2 cellular contexts compared by ENCODE assay signal in the genomic region with DNA sequence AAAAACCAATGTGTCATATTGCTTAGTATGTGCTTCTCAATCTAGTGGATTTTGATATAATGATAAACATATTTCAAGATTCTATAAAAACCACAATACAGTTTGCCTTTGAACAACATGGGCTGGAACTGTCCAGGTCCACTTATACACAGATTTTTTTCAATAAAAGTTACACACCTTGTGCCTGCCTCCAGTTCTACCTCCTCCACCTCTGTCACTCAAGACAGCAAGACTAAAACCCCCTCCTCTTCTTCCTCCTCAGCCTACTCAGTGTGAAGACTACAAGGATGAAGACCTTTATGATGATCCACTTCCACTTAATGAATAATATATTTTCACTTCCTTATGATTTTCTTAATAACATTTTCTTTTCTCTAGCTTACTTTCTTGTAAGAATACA.
TF ChIP-seq lines count a peak whose summit lies in the region.

No MANE protein-coding gene starts in this region.

TF ChIP-seq in GM23338, 12 proteins besides CTCF, POLR2A, EP300 and RAD21 (continues in another document):
- TF ChIP-seq EZH2phosphoT487 (IDR thresholded peaks at IDR 0.05; ENCODE audit: unreplicated experiment) (no peak), NANOG (IDR thresholded peaks at IDR 0.05; ENCODE audit: borderline replicate concordance) (no peak), CREB1 (CRISPR knock-in tag; IDR thresholded peaks at IDR 0.05; ENCODE audit: low read depth) (no peak), ZNF114 (CRISPR knock-in tag; IDR thresholded peaks at IDR 0.05) (no peak), ZNF331 (CRISPR knock-in tag; IDR thresholded peaks at IDR 0.05; ENCODE audit: low read depth) (no peak), JUNB (IDR thresholded peaks at IDR 0.05; ENCODE audit: unreplicated experiment) (no peak), EZH2 (IDR thresholded peaks at IDR 0.05; ENCODE audit: low read depth, unreplicated experiment) (no peak), POLR2AphosphoS5 (IDR thresholded peaks at IDR 0.05; ENCODE audit: low read depth) (no peak), STAT1 (IDR thresholded peaks at IDR 0.05; ENCODE audit: unreplicated experiment) (no peak)
- TF ChIP-seq, protein P1, sequence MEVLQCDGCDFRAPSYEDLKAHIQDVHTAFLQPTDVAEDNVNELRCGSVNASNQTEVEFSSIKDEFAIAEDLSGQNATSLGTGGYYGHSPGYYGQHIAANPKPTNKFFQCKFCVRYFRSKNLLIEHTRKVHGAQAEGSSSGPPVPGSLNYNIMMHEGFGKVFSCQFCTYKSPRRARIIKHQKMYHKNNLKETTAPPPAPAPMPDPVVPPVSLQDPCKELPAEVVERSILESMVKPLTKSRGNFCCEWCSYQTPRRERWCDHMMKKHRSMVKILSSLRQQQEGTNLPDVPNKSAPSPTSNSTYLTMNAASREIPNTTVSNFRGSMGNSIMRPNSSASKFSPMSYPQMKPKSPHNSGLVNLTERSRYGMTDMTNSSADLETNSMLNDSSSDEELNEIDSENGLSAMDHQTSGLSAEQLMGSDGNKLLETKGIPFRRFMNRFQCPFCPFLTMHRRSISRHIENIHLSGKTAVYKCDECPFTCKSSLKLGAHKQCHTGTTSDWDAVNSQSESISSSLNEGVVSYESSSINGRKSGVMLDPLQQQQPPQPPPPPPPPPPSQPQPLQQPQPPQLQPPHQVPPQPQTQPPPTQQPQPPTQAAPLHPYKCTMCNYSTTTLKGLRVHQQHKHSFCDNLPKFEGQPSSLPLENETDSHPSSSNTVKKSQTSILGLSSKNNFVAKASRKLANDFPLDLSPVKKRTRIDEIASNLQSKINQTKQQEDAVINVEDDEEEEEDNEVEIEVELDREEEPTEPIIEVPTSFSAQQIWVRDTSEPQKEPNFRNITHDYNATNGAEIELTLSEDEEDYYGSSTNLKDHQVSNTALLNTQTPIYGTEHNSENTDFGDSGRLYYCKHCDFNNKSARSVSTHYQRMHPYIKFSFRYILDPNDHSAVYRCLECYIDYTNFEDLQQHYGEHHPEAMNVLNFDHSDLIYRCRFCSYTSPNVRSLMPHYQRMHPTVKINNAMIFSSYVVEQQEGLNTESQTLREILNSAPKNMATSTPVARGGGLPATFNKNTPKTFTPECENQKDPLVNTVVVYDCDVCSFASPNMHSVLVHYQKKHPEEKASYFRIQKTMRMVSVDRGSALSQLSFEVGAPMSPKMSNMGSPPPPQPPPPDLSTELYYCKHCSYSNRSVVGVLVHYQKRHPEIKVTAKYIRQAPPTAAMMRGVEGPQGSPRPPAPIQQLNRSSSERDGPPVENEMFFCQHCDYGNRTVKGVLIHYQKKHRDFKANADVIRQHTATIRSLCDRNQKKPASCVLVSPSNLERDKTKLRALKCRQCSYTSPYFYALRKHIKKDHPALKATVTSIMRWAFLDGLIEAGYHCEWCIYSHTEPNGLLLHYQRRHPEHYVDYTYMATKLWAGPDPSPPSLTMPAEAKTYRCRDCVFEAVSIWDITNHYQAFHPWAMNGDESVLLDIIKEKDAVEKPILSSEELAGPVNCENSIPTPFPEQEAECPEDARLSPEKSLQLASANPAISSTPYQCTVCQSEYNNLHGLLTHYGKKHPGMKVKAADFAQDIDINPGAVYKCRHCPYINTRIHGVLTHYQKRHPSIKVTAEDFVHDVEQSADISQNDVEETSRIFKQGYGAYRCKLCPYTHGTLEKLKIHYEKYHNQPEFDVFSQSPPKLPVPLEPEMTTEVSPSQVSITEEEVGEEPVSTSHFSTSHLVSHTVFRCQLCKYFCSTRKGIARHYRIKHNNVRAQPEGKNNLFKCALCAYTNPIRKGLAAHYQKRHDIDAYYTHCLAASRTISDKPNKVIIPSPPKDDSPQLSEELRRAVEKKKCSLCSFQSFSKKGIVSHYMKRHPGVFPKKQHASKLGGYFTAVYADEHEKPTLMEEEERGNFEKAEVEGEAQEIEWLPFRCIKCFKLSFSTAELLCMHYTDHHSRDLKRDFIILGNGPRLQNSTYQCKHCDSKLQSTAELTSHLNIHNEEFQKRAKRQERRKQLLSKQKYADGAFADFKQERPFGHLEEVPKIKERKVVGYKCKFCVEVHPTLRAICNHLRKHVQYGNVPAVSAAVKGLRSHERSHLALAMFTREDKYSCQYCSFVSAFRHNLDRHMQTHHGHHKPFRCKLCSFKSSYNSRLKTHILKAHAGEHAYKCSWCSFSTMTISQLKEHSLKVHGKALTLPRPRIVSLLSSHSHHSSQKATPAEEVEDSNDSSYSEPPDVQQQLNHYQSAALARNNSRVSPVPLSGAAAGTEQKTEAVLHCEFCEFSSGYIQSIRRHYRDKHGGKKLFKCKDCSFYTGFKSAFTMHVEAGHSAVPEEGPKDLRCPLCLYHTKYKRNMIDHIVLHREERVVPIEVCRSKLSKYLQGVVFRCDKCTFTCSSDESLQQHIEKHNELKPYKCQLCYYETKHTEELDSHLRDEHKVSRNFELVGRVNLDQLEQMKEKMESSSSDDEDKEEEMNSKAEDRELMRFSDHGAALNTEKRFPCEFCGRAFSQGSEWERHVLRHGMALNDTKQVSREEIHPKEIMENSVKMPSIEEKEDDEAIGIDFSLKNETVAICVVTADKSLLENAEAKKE (CRISPR knock-in tag; IDR thresholded peaks at IDR 0.05) = no peak
- TF ChIP-seq, protein P2, sequence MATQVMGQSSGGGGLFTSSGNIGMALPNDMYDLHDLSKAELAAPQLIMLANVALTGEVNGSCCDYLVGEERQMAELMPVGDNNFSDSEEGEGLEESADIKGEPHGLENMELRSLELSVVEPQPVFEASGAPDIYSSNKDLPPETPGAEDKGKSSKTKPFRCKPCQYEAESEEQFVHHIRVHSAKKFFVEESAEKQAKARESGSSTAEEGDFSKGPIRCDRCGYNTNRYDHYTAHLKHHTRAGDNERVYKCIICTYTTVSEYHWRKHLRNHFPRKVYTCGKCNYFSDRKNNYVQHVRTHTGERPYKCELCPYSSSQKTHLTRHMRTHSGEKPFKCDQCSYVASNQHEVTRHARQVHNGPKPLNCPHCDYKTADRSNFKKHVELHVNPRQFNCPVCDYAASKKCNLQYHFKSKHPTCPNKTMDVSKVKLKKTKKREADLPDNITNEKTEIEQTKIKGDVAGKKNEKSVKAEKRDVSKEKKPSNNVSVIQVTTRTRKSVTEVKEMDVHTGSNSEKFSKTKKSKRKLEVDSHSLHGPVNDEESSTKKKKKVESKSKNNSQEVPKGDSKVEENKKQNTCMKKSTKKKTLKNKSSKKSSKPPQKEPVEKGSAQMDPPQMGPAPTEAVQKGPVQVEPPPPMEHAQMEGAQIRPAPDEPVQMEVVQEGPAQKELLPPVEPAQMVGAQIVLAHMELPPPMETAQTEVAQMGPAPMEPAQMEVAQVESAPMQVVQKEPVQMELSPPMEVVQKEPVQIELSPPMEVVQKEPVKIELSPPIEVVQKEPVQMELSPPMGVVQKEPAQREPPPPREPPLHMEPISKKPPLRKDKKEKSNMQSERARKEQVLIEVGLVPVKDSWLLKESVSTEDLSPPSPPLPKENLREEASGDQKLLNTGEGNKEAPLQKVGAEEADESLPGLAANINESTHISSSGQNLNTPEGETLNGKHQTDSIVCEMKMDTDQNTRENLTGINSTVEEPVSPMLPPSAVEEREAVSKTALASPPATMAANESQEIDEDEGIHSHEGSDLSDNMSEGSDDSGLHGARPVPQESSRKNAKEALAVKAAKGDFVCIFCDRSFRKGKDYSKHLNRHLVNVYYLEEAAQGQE (IDR thresholded peaks at IDR 0.05; ENCODE audit: unreplicated experiment) = no peak

TF ChIP-seq in GM12878, 131 proteins besides CTCF, POLR2A, EP300 and RAD21:
- no peak for TF ChIP-seq TARDBP (IDR thresholded peaks at IDR 0.05; ENCODE audit: borderline replicate concordance)
- no peak for TF ChIP-seq SP1 (IDR thresholded peaks at IDR 0.05; ENCODE audit: low read depth, low read length)
- no peak for TF ChIP-seq CHD4 (IDR thresholded peaks at IDR 0.05)
- no peak for TF ChIP-seq HDAC2 (IDR thresholded peaks at IDR 0.05)
- TF ChIP-seq, protein P3, sequence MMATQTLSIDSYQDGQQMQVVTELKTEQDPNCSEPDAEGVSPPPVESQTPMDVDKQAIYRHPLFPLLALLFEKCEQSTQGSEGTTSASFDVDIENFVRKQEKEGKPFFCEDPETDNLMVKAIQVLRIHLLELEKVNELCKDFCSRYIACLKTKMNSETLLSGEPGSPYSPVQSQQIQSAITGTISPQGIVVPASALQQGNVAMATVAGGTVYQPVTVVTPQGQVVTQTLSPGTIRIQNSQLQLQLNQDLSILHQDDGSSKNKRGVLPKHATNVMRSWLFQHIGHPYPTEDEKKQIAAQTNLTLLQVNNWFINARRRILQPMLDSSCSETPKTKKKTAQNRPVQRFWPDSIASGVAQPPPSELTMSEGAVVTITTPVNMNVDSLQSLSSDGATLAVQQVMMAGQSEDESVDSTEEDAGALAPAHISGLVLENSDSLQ (IDR thresholded peaks at IDR 0.05) = peak; percentile 73
- TF ChIP-seq, protein P2 (IDR thresholded peaks at IDR 0.05; ENCODE audit: low read depth, low read length) = no peak
- TF ChIP-seq CHD2 (IDR thresholded peaks at IDR 0.05; ENCODE audit: borderline replicate concordance, low read depth, low read length) = no peak
- no peak for TF ChIP-seq FOS (IDR thresholded peaks at IDR 0.05; ENCODE audit: borderline replicate concordance, extremely low read depth, insufficient read length)
